19 cellular contexts compared by ENCODE assay signal in the genomic region with DNA sequence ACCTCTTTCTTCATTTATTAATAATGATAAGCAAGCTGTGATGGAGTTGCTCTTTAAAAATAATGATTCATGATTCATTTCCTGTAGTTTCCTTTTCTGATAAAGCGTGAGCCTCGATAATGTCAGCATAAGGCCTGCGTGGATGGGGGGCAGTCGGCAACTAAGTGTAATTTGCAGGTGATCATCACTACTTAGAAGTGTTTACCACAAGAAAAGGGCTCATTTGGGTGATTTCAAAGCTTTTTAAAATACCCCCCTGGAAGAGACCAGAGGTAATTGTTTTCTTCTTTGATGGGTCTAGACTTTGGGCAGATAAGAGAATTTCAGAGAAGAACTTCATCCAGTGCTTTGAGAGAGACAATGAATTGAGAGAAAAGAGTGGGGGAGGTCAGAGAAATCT.
DNase-seq lines count a peak whose midpoint lies in the region; ATAC-seq and TF ChIP-seq lines count a peak whose summit lies in the region.
"Had no signal": no experiment of that assay in that cellular context is flagged by ENCODE, and none has a peak within 500 bp of the region (broad histone marks: within the 10 kb centered on the region; RNA-seq: fewer than 3 reads in every experiment).

No MANE protein-coding gene starts in this region.

- no peak overlapping the region for H3K27ac ChIP-seq in colonic mucosa
- H3K27ac ChIP-seq in Peyer's patch, result peak overlapping the region in 2 of 4 donors; percentile 17 to 40
- H3K27ac ChIP-seq: A549, ascending aorta, GM23248, right lobe of liver had no signal

- H3K79me2 ChIP-seq in Loucy (ENCODE audit: insufficient read depth, low read length), result no peaks in the 10 kb centered on the region

- H4K20me1 ChIP-seq in Loucy (ENCODE audit: insufficient read depth, low read length, poor library complexity, severe bottlenecking), result no peaks in the 10 kb centered on the region

- H3K36me3 ChIP-seq in Loucy (ENCODE audit: insufficient read depth, low read length) (no peaks in the 10 kb centered on the region), colonic mucosa (no peaks in the 10 kb centered on the region), Peyer's patch (no peaks in the 10 kb centered on the region)
- H3K36me3 ChIP-seq: ascending aorta, right lobe of liver had no signal

- no peaks in the 10 kb centered on the region for H3K27me3 Mint-ChIP-seq in activated naive CD4-positive, alpha-beta T cell treated with anti-CD3 and anti-CD28 coated beads, Interleukin-2, amount 50 U/mL, for 24 hours
- no peaks in the 10 kb centered on the region for H3K27me3 Mint-ChIP-seq in naive thymus-derived CD8-positive, alpha-beta T cell

- DNase-seq in activated CD4-positive, alpha-beta T cell treated with anti-CD3 and anti-CD28 coated beads, Interleukin-2, amount 50 U/mL, for 4 hours, result peak; percentile 41 to 44
- no peak for DNase-seq in activated CD4-positive, alpha-beta T cell treated with anti-CD3 and anti-CD28 coated beads, Interleukin-2, amount 50 U/mL, for 1 hour
- DNase-seq in naive thymus-derived CD8-positive, alpha-beta T cell, result peak in 1 of 10 donors; percentile 26
- DNase-seq in colonic mucosa (no peak), Peyer's patch (no peak)
- DNase-seq: activated CD4-positive, alpha-beta T cell treated with anti-CD3 and anti-CD28 coated beads for 48 hours; Caco-2; dermis blood vessel endothelial cell; GM23248; hypothalamus; NCI-H1436 treated with DMSO at 0.1 percent for 48 hours; PC-3; right lobe of liver had no signal

- H3K9me3 Mint-ChIP-seq in activated naive CD4-positive, alpha-beta T cell treated with anti-CD3 and anti-CD28 coated beads, Interleukin-2, amount 50 U/mL, for 24 hours, result no peaks in the 10 kb centered on the region
- peaks cover 0 to 22% (median 3%) of the 10 kb centered on the region in 9 donors for H3K9me3 Mint-ChIP-seq in naive thymus-derived CD8-positive, alpha-beta T cell

- TF ChIP-seq CTCF in Loucy (conservative IDR thresholded peaks at IDR 0.05; ENCODE audit: low read length) (no peak), colonic mucosa (IDR thresholded peaks at IDR 0.05) (no peak), Peyer's patch (IDR thresholded peaks at IDR 0.05) (no peak)

- H3K36me3 Mint-ChIP-seq in activated naive CD4-positive, alpha-beta T cell treated with anti-CD3 and anti-CD28 coated beads, Interleukin-2, amount 50 U/mL, for 24 hours, result no peaks in the 10 kb centered on the region
- H3K36me3 Mint-ChIP-seq in naive thymus-derived CD8-positive, alpha-beta T cell, result peaks cover 0 to 6% (median 5%) of the 10 kb centered on the region in 3 donors

- intact Hi-C loops in colonic mucosa (cut with DNase I), result no loop called here

- H3K9me3 ChIP-seq in Loucy (ENCODE audit: insufficient read depth, low read depth, low read length) (no peaks in the 10 kb centered on the region), colonic mucosa (no peaks in the 10 kb centered on the region), Peyer's patch (no peaks in the 10 kb centered on the region)
- H3K9me3 ChIP-seq: A549, ascending aorta, Caco-2, right lobe of liver had no signal

- peak overlapping the region; percentile 57 for H3K4me3 Mint-ChIP-seq in activated naive CD4-positive, alpha-beta T cell treated with anti-CD3 and anti-CD28 coated beads, Interleukin-2, amount 50 U/mL, for 24 hours
- peak overlapping the region in 6 of 10 donors; percentile 8 to 56 (median 38) for H3K4me3 Mint-ChIP-seq in naive thymus-derived CD8-positive, alpha-beta T cell

- H3K9ac ChIP-seq in Loucy (ENCODE audit: low read depth, low read length, poor library complexity, severe bottlenecking) (no peak overlapping the region), colonic mucosa (ENCODE audit: low read depth in 2 of 2, low read length in 2 of 2) (no peak overlapping the region)
- H3K9ac ChIP-seq: GM23248 had no signal

- 0 out of 2 replicates have a peak overlapping the region, but pooled peaks have one; percentile 12 for H2AFZ ChIP-seq in Loucy (ENCODE audit: low read length)
- H2AFZ ChIP-seq: GM23248 had no signal

- 0 out of 2 replicates have a peak, but pooled peaks cover 5% of the 10 kb centered on the region for H3F3A ChIP-seq in Loucy (ENCODE audit: low read depth)

- peak overlapping the region; percentile 31 for H3K4me2 ChIP-seq in Loucy (ENCODE audit: low read depth, low read length, poor library complexity, severe bottlenecking)
- H3K4me2 ChIP-seq: A549 had no signal

- peaks cover 67% of the 10 kb centered on the region for H3K4me1 Mint-ChIP-seq in activated naive CD4-positive, alpha-beta T cell treated with anti-CD3 and anti-CD28 coated beads, Interleukin-2, amount 50 U/mL, for 24 hours
- peaks cover 22 to 74% (median 64%) of the 10 kb centered on the region in 4 donors for H3K4me1 Mint-ChIP-seq in naive thymus-derived CD8-positive, alpha-beta T cell

- no peaks in the 10 kb centered on the region for H3K9me2 ChIP-seq in Loucy (replicated peaks; ENCODE audit: low read depth, low read length)

- H3K27me3 ChIP-seq in Loucy (ENCODE audit: insufficient read depth, low read length, poor library complexity, severe bottlenecking) (no peaks in the 10 kb centered on the region), colonic mucosa (no peaks in the 10 kb centered on the region), Peyer's patch (no peaks in the 10 kb centered on the region)
- H3K27me3 ChIP-seq: ascending aorta had no signal

- peak in 1 of 2 donors; percentile 25 for ATAC-seq in naive thymus-derived CD8-positive, alpha-beta T cell
- ATAC-seq in GM21825 (IDR thresholded peaks at IDR 0.05; ENCODE audit: unreplicated experiment), result no peak
- ATAC-seq: A549, K562, PC-3, right lobe of liver had no signal

- peak overlapping the region; percentile 88 for H3K27ac Mint-ChIP-seq in activated naive CD4-positive, alpha-beta T cell treated with anti-CD3 and anti-CD28 coated beads, Interleukin-2, amount 50 U/mL, for 24 hours
- H3K27ac Mint-ChIP-seq in naive thymus-derived CD8-positive, alpha-beta T cell, result peak overlapping the region; percentile 6 to 98 (median 75)

- TF ChIP-seq POLR2A in Peyer's patch (IDR thresholded peaks at IDR 0.05), result no peak

- H3K4me3 ChIP-seq in Loucy (ENCODE audit: low read length, poor library complexity, severe bottlenecking), result no peak overlapping the region
- no peak overlapping the region for H3K4me3 ChIP-seq in colonic mucosa
- no peak overlapping the region for H3K4me3 ChIP-seq in Peyer's patch
- H3K4me3 ChIP-seq: A549, ascending aorta, GM23248, K562, right lobe of liver had no signal

- POLR2A ChIA-PET in naive thymus-derived CD8-positive, alpha-beta T cell (lab: Charles Lee), result no interaction called here

- H3K4me1 ChIP-seq in Loucy (ENCODE audit: insufficient read depth, low read length, poor library complexity, severe bottlenecking) (peaks cover 53% of the 10 kb centered on the region), colonic mucosa (no peaks in the 10 kb centered on the region), Peyer's patch (no peaks in the 10 kb centered on the region)
- H3K4me1 ChIP-seq: A549, ascending aorta, Caco-2, right lobe of liver had no signal

Comparison
In these comparisons a context has a peak if more than half of its experiments do, and no peak if none do; other contexts are left out.
1. DNase-seq: peak in activated CD4-positive, alpha-beta T cell treated with anti-CD3 and anti-CD28 coated beads, Interleukin-2, amount 50 U/mL, for 4 hours (2 of 2); none in activated CD4-positive, alpha-beta T cell treated with anti-CD3 and anti-CD28 coated beads, Interleukin-2, amount 50 U/mL, for 1 hour (single experiment), colonic mucosa (single experiment) and Peyer's patch (0 of 3).